1 cellular context compared by ENCODE assay signal in the genomic region with DNA sequence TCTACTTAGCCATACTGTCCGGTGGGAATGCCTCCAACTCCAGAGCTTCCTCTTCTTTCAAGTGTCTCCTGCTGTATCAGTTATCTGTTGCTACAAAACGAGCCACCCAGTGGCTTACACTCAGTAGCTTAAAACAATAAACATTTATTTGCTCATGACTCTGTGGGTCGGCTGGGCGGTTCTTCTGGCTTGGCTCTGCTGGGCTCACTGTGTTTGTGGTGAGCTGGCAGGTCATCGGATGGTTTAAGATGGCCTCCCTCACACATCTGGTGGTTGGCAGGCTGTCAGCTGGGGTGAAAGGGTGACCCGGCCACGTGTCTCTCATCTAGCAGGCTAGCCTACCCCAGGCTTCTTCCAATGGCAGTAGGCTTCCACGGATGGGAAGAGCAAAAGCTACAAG.
A peak's percentile ranks its signal among the peaks of the same experiment; 100 is the strongest.
TF ChIP-seq lines count a peak whose summit lies in the region.

No MANE protein-coding gene starts in this region.

TF ChIP-seq in IMR-90, 13 proteins besides CTCF, POLR2A, EP300 and RAD21:
- TF ChIP-seq, protein P1, sequence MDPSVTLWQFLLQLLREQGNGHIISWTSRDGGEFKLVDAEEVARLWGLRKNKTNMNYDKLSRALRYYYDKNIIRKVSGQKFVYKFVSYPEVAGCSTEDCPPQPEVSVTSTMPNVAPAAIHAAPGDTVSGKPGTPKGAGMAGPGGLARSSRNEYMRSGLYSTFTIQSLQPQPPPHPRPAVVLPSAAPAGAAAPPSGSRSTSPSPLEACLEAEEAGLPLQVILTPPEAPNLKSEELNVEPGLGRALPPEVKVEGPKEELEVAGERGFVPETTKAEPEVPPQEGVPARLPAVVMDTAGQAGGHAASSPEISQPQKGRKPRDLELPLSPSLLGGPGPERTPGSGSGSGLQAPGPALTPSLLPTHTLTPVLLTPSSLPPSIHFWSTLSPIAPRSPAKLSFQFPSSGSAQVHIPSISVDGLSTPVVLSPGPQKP (IDR thresholded peaks at IDR 0.05; ENCODE audit: borderline replicate concordance, low read depth, low read length), result no peak
- no peak for TF ChIP-seq NFE2L2 (IDR thresholded peaks at IDR 0.05; ENCODE audit: low read depth, low read length)
- TF ChIP-seq USF2 (IDR thresholded peaks at IDR 0.05; ENCODE audit: low read depth, low read length), result peak; percentile 80
- TF ChIP-seq RCOR1 (IDR thresholded peaks at IDR 0.05; ENCODE audit: insufficient replicate concordance, low read length), result peak; percentile 94
- TF ChIP-seq MXI1 (IDR thresholded peaks at IDR 0.05; ENCODE audit: borderline replicate concordance, low read depth, low read length), result peak; percentile 74
- TF ChIP-seq MAZ (IDR thresholded peaks at IDR 0.05; ENCODE audit: borderline replicate concordance, low read depth, low read length), result peak; percentile 41; the same call in 1 of the 2 replicates
- peak; percentile 97 for TF ChIP-seq BHLHE40 (IDR thresholded peaks at IDR 0.05; ENCODE audit: low read depth, low read length)
- peak; percentile 29; the same call in 1 of the 2 replicates for TF ChIP-seq CEBPB (IDR thresholded peaks at IDR 0.05; ENCODE audit: low read depth, low read length)
- no peak; the same call in 1 of the 2 replicates for TF ChIP-seq SMC3 (IDR thresholded peaks at IDR 0.05; ENCODE audit: low read depth, low read length)
- TF ChIP-seq FOS (IDR thresholded peaks at IDR 0.05; ENCODE audit: low read depth, low read length), result 0 out of 2 replicates have a peak, but pooled peaks have one; percentile 44
- peak; percentile 53 for TF ChIP-seq MAFK (IDR thresholded peaks at IDR 0.05; ENCODE audit: low read depth, low read length)
- TF ChIP-seq RFX5 (IDR thresholded peaks at IDR 0.05; ENCODE audit: low read depth, low read length), result no peak
- no peak for TF ChIP-seq CHD1 (IDR thresholded peaks at IDR 0.05; ENCODE audit: low read depth, low read length)
